ENCODE assay signal across 23 cellular contexts in genomic region chr20:22524393-22525015, GRCh38. TPM values are rescaled to one million over a fixed set of nuclear protein-coding genes. Genes with fewer than 3 reads are reported as not detected.
DNase-seq lines count a peak whose midpoint lies in the region; ATAC-seq, FAIRE-seq and TF ChIP-seq lines count a peak whose summit lies in the region.
"Had no signal": no experiment of that assay in that cellular context is flagged by ENCODE, and none has a peak within 500 bp of the region (broad histone marks: within the 10 kb centered on the region; RNA-seq: fewer than 3 reads in every experiment).

No MANE protein-coding gene starts in this region.

- H3K4me3 ChIP-seq in body of pancreas (no peak overlapping the region), hepatocyte (no peak overlapping the region), mucosa of stomach (ENCODE audit: low read length) (no peak overlapping the region)

- TF ChIP-seq CTCF in body of pancreas (IDR thresholded peaks at IDR 0.05) (no peak), hepatocyte (IDR thresholded peaks at IDR 0.05; ENCODE audit: poor library complexity) (no peak), RWPE1 (conservative IDR thresholded peaks at IDR 0.05; ENCODE audit: low read depth) (no peak)

- H3K9me2 ChIP-seq in hepatocyte (replicated peaks; ENCODE audit: insufficient read depth), result no peaks in the 10 kb centered on the region

- peak in 2 of 4 donors; percentile 27 to 64 for DNase-seq in body of pancreas
- no peak for DNase-seq in hepatocyte (ENCODE audit: low spot score)
- no peak for DNase-seq in RWPE1 (ENCODE audit: low spot score)
- no peak for DNase-seq in SHP77 (lab: John Stamatoyannopoulos, UW)
- no peak for DNase-seq in GM19239 (ENCODE audit: insufficient read length, low spot score)
- DNase-seq: AML-193; DND-41; GOT3; NCI-H1092 treated with DMSO at 0.1 percent for 48 hours; NCI-H2029 treated with DMSO at 0.1 percent for 48 hours; NCI-H446; NCI-H526 treated with DMSO at 0.1 percent for 48 hours; NK-92 treated with Interleukin-12 subunit alpha and Interleukin-12 subunit beta, amount 100 ng/mL, for 24 hours; SIG-M5 had no signal

- WGBS in body of pancreas, 2 donors, result 30 to 31% methylated on average over 6 of the region's 6 CpGs
- 41% methylated on average over 6 of the region's 6 CpGs for WGBS in hepatocyte (ENCODE audit: low lambda C conversion rate, missing lambda C conversion rate)

- no peaks in the 10 kb centered on the region for H4K20me1 ChIP-seq in hepatocyte (ENCODE audit: insufficient read depth, poor library complexity, severe bottlenecking)

- peaks cover 37% of the 10 kb centered on the region for H3K4me1 ChIP-seq in body of pancreas
- H3K4me1 ChIP-seq in hepatocyte (ENCODE audit: insufficient read depth), result peaks cover 6% of the 10 kb centered on the region
- H3K4me1 ChIP-seq in mucosa of stomach (ENCODE audit: control insufficient read depth, insufficient read depth, low read length), result peaks cover 17% of the 10 kb centered on the region

- no peaks in the 10 kb centered on the region for H3K79me2 ChIP-seq in hepatocyte

- TF ChIP-seq POLR2A in body of pancreas (IDR thresholded peaks at IDR 0.05), result no peak

- H3K9me3 ChIP-seq in body of pancreas, result no peaks in the 10 kb centered on the region
- H3K9me3 ChIP-seq in hepatocyte (ENCODE audit: low read depth), result no peaks in the 10 kb centered on the region
- no peaks in the 10 kb centered on the region for H3K9me3 ChIP-seq in mucosa of stomach (ENCODE audit: control insufficient read depth, low read length)

- H3K27me3 ChIP-seq in body of pancreas (no peaks in the 10 kb centered on the region), hepatocyte (no peaks in the 10 kb centered on the region), mucosa of stomach (ENCODE audit: control insufficient read depth, insufficient read depth, low read length) (no peaks in the 10 kb centered on the region)

- ATAC-seq in body of pancreas, result peak; percentile 69
- no peak for ATAC-seq in GM21825 (IDR thresholded peaks at IDR 0.05; ENCODE audit: unreplicated experiment)
- ATAC-seq: HCT116, SK-N-SH treated with all-trans-retinoic acid at 6 μM for 48 hours had no signal

- CTCF ChIA-PET in RWPE1 (lab: Yijun Ruan, JAX), result interaction anchor here (0.6 kb wide), 1 partner anchor 489 kb away, joined by 3 read pairs; no protein-coding TSS in a partner anchor

- POLR2A ChIA-PET in RWPE1 (lab: Yijun Ruan, JAX; ENCODE audit: low non-redundant PET), result no interaction called here

- H2AFZ ChIP-seq in hepatocyte, result no peak overlapping the region

- H3K36me3 ChIP-seq in body of pancreas (replicated peaks in 1 of 2; ENCODE audit: insufficient read depth in 1 of 2, low read depth in 2 of 2), result no peaks in the 10 kb centered on the region
- H3K36me3 ChIP-seq in hepatocyte (replicated peaks; ENCODE audit: insufficient read depth, low read depth), result no peaks in the 10 kb centered on the region
- H3K36me3 ChIP-seq in mucosa of stomach (ENCODE audit: control insufficient read depth, insufficient read depth, low read length), result no peaks in the 10 kb centered on the region

- peak overlapping the region; percentile 11 for H3K4me2 ChIP-seq in hepatocyte

- H3K27ac ChIP-seq in body of pancreas, result peak overlapping the region; percentile 67 to 84 (median 80)
- H3K27ac ChIP-seq in hepatocyte, result peak overlapping the region; percentile 97
- H3K27ac ChIP-seq in RWPE1, result no peak overlapping the region
- H3K27ac ChIP-seq: C4-2B had no signal

- no peak for FAIRE-seq in GM19239 (lab: Jason Lieb, UNC)
- FAIRE-seq: HTR-8/SVneo had no signal

- peak overlapping the region; percentile 8 for H3K9ac ChIP-seq in mucosa of stomach (ENCODE audit: low read length)

- intact Hi-C loops in body of pancreas (cut with DNase I), result no loop called here

RNA-seq across cellular contexts. Expression of gene FOXA2, which starts 59.9 kb away (rescaled TPM):
- 10 to 100 TPM; 42.5 to 63.3 TPM for total RNA-seq in body of pancreas
- 7.9 and 11.1 TPM in 2 replicates for total RNA-seq in hepatocyte
- 13.3 and 17.5 TPM in 2 replicates for polyA plus RNA-seq in hepatocyte
- total RNA-seq: G401, LHCN-M2, RPMI7951 had no signal
